22 cellular contexts compared by ENCODE assay signal in genomic region chr2:219181531-219181930, GRCh38. TPM values are rescaled to one million over a fixed set of nuclear protein-coding genes. Genes with fewer than 3 reads are reported as not detected.
DNase-seq lines count a peak whose midpoint lies in the region; FAIRE-seq and TF ChIP-seq lines count a peak whose summit lies in the region.
"Had no signal": no experiment of that assay in that cellular context is flagged by ENCODE, and none has a peak within 500 bp of the region (broad histone marks: within the 10 kb centered on the region; RNA-seq: fewer than 3 reads in every experiment).

No MANE protein-coding gene starts in this region.

- no peaks in the 10 kb centered on the region for H3K9me3 Mint-ChIP-seq in activated T-helper 1 cell treated with anti-CD3 and anti-CD28 coated beads, Interleukin-12 subunit alpha, Interleukin-12 subunit beta, Interleukin-2, Interleukin-4 antibody, amounts not matched to agents 30 ng/mL and 10 ng/mL and 1 ng/mL, durations not matched to agents 14 hours and 24 hours and 36 hours
- no peaks in the 10 kb centered on the region for H3K9me3 Mint-ChIP-seq in nephron
- peaks cover 0 to 2% (median 0%) of the 10 kb centered on the region in 7 donors for H3K9me3 Mint-ChIP-seq in CD14-positive monocyte
- H3K9me3 Mint-ChIP-seq: WTC11 had no signal

- peak overlapping the region; percentile 32; the same call in 1 of the 2 replicates for H3K4me2 ChIP-seq in BLaER1
- peak overlapping the region; percentile 14 to 100 (median 45); a peak in 20 of 22 replicates for H3K4me2 ChIP-seq in BLaER1 treated with 17β-estradiol and CSF1 and Interleukin-3, amounts not matched to agents 10 nM and 100 nM

- H3K4me1 Mint-ChIP-seq in activated T-helper 1 cell treated with anti-CD3 and anti-CD28 coated beads, Interleukin-12 subunit alpha, Interleukin-12 subunit beta, Interleukin-2, Interleukin-4 antibody, amounts not matched to agents 30 ng/mL and 10 ng/mL and 1 ng/mL, durations not matched to agents 14 hours and 24 hours and 36 hours (ENCODE audit: low read depth) = peaks cover 58% of the 10 kb centered on the region
- H3K4me1 Mint-ChIP-seq in nephron (peaks cover 21% of the 10 kb centered on the region), CD14-positive monocyte (peaks cover 49% of the 10 kb centered on the region)

- no peaks in the 10 kb centered on the region for H3K27me3 Mint-ChIP-seq in activated T-helper 1 cell treated with anti-CD3 and anti-CD28 coated beads, Interleukin-12 subunit alpha, Interleukin-12 subunit beta, Interleukin-2, Interleukin-4 antibody, amounts not matched to agents 30 ng/mL and 10 ng/mL and 1 ng/mL, durations not matched to agents 14 hours and 24 hours and 36 hours (ENCODE audit: insufficient read depth)
- H3K27me3 Mint-ChIP-seq in nephron (ENCODE audit: low read depth) (peaks cover 3% of the 10 kb centered on the region), CD14-positive monocyte (ENCODE audit: low read depth in 3 of 3) (peaks cover 0 to 3% (median 0%) of the 10 kb centered on the region in 3 donors)

- no peak overlapping the region for H3K4me3 ChIP-seq in BLaER1
- peak overlapping the region in 1 of 10 experiments; percentile 37; a peak in 1 of 20 replicates for H3K4me3 ChIP-seq in BLaER1 treated with 17β-estradiol and CSF1 and Interleukin-3, amounts not matched to agents 10 nM and 100 nM
- H3K4me3 ChIP-seq: dorsolateral prefrontal cortex, heart left ventricle, prostate gland had no signal

- no peak overlapping the region for H3K27ac ChIP-seq in BLaER1
- peak overlapping the region in 7 of 11 experiments; percentile 12 to 54 (median 27); a peak in 7 of 22 replicates for H3K27ac ChIP-seq in BLaER1 treated with 17β-estradiol and CSF1 and Interleukin-3, amounts not matched to agents 10 nM and 100 nM
- H3K27ac ChIP-seq: heart left ventricle, prostate gland had no signal

- no peaks in the 10 kb centered on the region for H3K27me3 ChIP-seq in BLaER1
- H3K27me3 ChIP-seq in BLaER1 treated with 17β-estradiol and CSF1 and Interleukin-3, amounts not matched to agents 10 nM and 100 nM = no peaks in the 10 kb centered on the region
- H3K27me3 ChIP-seq: dorsolateral prefrontal cortex, heart left ventricle had no signal

- peak overlapping the region; percentile 21; the same call in 1 of the 2 replicates for H3K9ac ChIP-seq in BLaER1
- peak overlapping the region in 10 of 11 experiments; percentile 4 to 65 (median 42); a peak in 11 of 22 replicates for H3K9ac ChIP-seq in BLaER1 treated with 17β-estradiol and CSF1 and Interleukin-3, amounts not matched to agents 10 nM and 100 nM

- intact Hi-C loops in activated T-helper 1 cell treated with anti-CD3 and anti-CD28 coated beads, Interleukin-12 subunit alpha, Interleukin-12 subunit beta, Interleukin-2, Interleukin-4 antibody, amounts not matched to agents 30 ng/mL and 10 ng/mL and 1 ng/mL, durations not matched to agents 14 hours and 24 hours and 36 hours (cut with micrococcal nuclease) = no loop called here
- intact Hi-C loops in CD14-positive monocyte (cut with micrococcal nuclease) = no loop called here

- H3K36me3 ChIP-seq in BLaER1 = peaks cover 63% of the 10 kb centered on the region
- peaks cover 54 to 69% (median 65%) of the 10 kb centered on the region in 11 experiments for H3K36me3 ChIP-seq in BLaER1 treated with 17β-estradiol and CSF1 and Interleukin-3, amounts not matched to agents 10 nM and 100 nM

- H3K36me3 Mint-ChIP-seq in activated T-helper 1 cell treated with anti-CD3 and anti-CD28 coated beads, Interleukin-12 subunit alpha, Interleukin-12 subunit beta, Interleukin-2, Interleukin-4 antibody, amounts not matched to agents 30 ng/mL and 10 ng/mL and 1 ng/mL, durations not matched to agents 14 hours and 24 hours and 36 hours (ENCODE audit: low read depth) = peaks cover 37% of the 10 kb centered on the region
- peaks cover 45% of the 10 kb centered on the region for H3K36me3 Mint-ChIP-seq in nephron (ENCODE audit: low read depth)
- peaks cover 54 to 66% of the 10 kb centered on the region in 2 donors for H3K36me3 Mint-ChIP-seq in CD14-positive monocyte

- FAIRE-seq in HTR-8/SVneo (lab: Jason Lieb, UNC) = no peak
- FAIRE-seq: GM12891 had no signal

- H4K20me1 ChIP-seq in BLaER1 = peaks cover 45% of the 10 kb centered on the region
- peaks cover 28 to 58% (median 47%) of the 10 kb centered on the region in 11 experiments; a peak in 17 of 22 replicates for H4K20me1 ChIP-seq in BLaER1 treated with 17β-estradiol and CSF1 and Interleukin-3, amounts not matched to agents 10 nM and 100 nM

- TF ChIP-seq CTCF in nephron (IDR thresholded peaks at IDR 0.05; ENCODE audit: unreplicated experiment in 3 of 3) (no peak), CD14-positive monocyte (IDR thresholded peaks at IDR 0.05) (no peak)

- no peak for DNase-seq in activated T-helper 1 cell treated with anti-CD3 and anti-CD28 coated beads, Interleukin-12 subunit alpha, Interleukin-12 subunit beta, Interleukin-2, Interleukin-4 antibody, amounts not matched to agents 30 ng/mL and 10 ng/mL and 1 ng/mL, durations not matched to agents 14 hours and 24 hours and 36 hours (ENCODE audit: low spot score)
- DNase-seq in HTR-8/SVneo (ENCODE audit: insufficient read length, low spot score) (no peak), NCI-H82 treated with DMSO at 0.1 percent for 48 hours (lab: John Stamatoyannopoulos, UW; ENCODE audit: unreplicated experiment) (no peak), CD14-positive monocyte (ENCODE audit: low spot score) (no peak)
- DNase-seq: activated effector memory CD4-positive, alpha-beta T cell treated with Interleukin-2 at 50 U/mL for 16 hours; aorta; caudate nucleus; DND-41; dorsolateral prefrontal cortex; heart left ventricle; KG1; mesendoderm; NCI-H1436 treated with DMSO at 0.1 percent for 48 hours; NCI-H510A treated with DMSO at 0.1 percent for 48 hours; T-helper 9 cell had no signal

- peaks cover 42% of the 10 kb centered on the region for H3K4me1 ChIP-seq in BLaER1
- peaks cover 40 to 52% (median 48%) of the 10 kb centered on the region in 10 experiments for H3K4me1 ChIP-seq in BLaER1 treated with 17β-estradiol and CSF1 and Interleukin-3, amounts not matched to agents 10 nM and 100 nM

- no peaks in the 10 kb centered on the region for H3K9me3 ChIP-seq in BLaER1
- H3K9me3 ChIP-seq in BLaER1 treated with 17β-estradiol and CSF1 and Interleukin-3, amounts not matched to agents 10 nM and 100 nM (replicated peaks in 1 of 11) = no peaks in the 10 kb centered on the region
- H3K9me3 ChIP-seq: heart left ventricle, prostate gland had no signal

- H3K4me3 Mint-ChIP-seq in activated T-helper 1 cell treated with anti-CD3 and anti-CD28 coated beads, Interleukin-12 subunit alpha, Interleukin-12 subunit beta, Interleukin-2, Interleukin-4 antibody, amounts not matched to agents 30 ng/mL and 10 ng/mL and 1 ng/mL, durations not matched to agents 14 hours and 24 hours and 36 hours = peak overlapping the region; percentile 37
- H3K4me3 Mint-ChIP-seq in nephron (peak overlapping the region; percentile 55 to 74 (median 61)), CD14-positive monocyte (no peak overlapping the region)
- H3K4me3 Mint-ChIP-seq: WTC11 had no signal

- peak overlapping the region; percentile 64 for H3K27ac Mint-ChIP-seq in activated T-helper 1 cell treated with anti-CD3 and anti-CD28 coated beads, Interleukin-12 subunit alpha, Interleukin-12 subunit beta, Interleukin-2, Interleukin-4 antibody, amounts not matched to agents 30 ng/mL and 10 ng/mL and 1 ng/mL, durations not matched to agents 14 hours and 24 hours and 36 hours
- H3K27ac Mint-ChIP-seq in nephron (no peak overlapping the region), CD14-positive monocyte (peak overlapping the region in 2 of 7 donors; percentile 43 to 69)
- H3K27ac Mint-ChIP-seq: WTC11 had no signal

RNA-seq across cellular contexts. Expression of gene RETREG2, which starts 3.5 kb away (rescaled TPM):
- total RNA-seq in activated T-helper 1 cell treated with anti-CD3 and anti-CD28 coated beads, Interleukin-12 subunit alpha, Interleukin-12 subunit beta, Interleukin-2, Interleukin-4 antibody, amounts not matched to agents 30 ng/mL and 10 ng/mL and 1 ng/mL, durations not matched to agents 14 hours and 24 hours and 36 hours = 58.4 and 61.5 TPM in 2 replicates
- 10 to 100 TPM; 37.7 to 39.4 TPM for polyA plus RNA-seq in CD14-positive monocyte

RNA-seq across cellular contexts. Expression of gene CNPPD1, which starts 4.8 kb away (rescaled TPM):
- 69.8 and 72.2 TPM in 2 replicates for total RNA-seq in activated T-helper 1 cell treated with anti-CD3 and anti-CD28 coated beads, Interleukin-12 subunit alpha, Interleukin-12 subunit beta, Interleukin-2, Interleukin-4 antibody, amounts not matched to agents 30 ng/mL and 10 ng/mL and 1 ng/mL, durations not matched to agents 14 hours and 24 hours and 36 hours
- 10 to 100 TPM; 68.8 to 71.3 TPM for polyA plus RNA-seq in CD14-positive monocyte

RNA-seq across cellular contexts. Expression of gene SLC23A3, which starts 11.7 kb away (rescaled TPM):
- 1.8 and 1.9 TPM in 2 replicates for total RNA-seq in activated T-helper 1 cell treated with anti-CD3 and anti-CD28 coated beads, Interleukin-12 subunit alpha, Interleukin-12 subunit beta, Interleukin-2, Interleukin-4 antibody, amounts not matched to agents 30 ng/mL and 10 ng/mL and 1 ng/mL, durations not matched to agents 14 hours and 24 hours and 36 hours
- not detected for polyA plus RNA-seq in CD14-positive monocyte
- total RNA-seq: temporal lobe had no signal

RNA-seq across cellular contexts. Expression of gene NHEJ1, which starts 20.9 kb away (rescaled TPM):
- 18.1 and 20.7 TPM in 2 replicates for total RNA-seq in activated T-helper 1 cell treated with anti-CD3 and anti-CD28 coated beads, Interleukin-12 subunit alpha, Interleukin-12 subunit beta, Interleukin-2, Interleukin-4 antibody, amounts not matched to agents 30 ng/mL and 10 ng/mL and 1 ng/mL, durations not matched to agents 14 hours and 24 hours and 36 hours
- polyA plus RNA-seq in CD14-positive monocyte = 10 to 100 TPM; 20.3 to 20.9 TPM

RNA-seq across cellular contexts. Expression of gene ZFAND2B, which starts 25.1 kb away (rescaled TPM):
- total RNA-seq in activated T-helper 1 cell treated with anti-CD3 and anti-CD28 coated beads, Interleukin-12 subunit alpha, Interleukin-12 subunit beta, Interleukin-2, Interleukin-4 antibody, amounts not matched to agents 30 ng/mL and 10 ng/mL and 1 ng/mL, durations not matched to agents 14 hours and 24 hours and 36 hours = 35.0 and 41.3 TPM in 2 replicates
- 10 to 100 TPM; 45.7 to 53.2 TPM for polyA plus RNA-seq in CD14-positive monocyte

Comparison
In these comparisons a context has a peak if more than half of its experiments do, and no peak if none do; other contexts are left out.
1. H3K4me3 Mint-ChIP-seq: peak in activated T-helper 1 cell treated with anti-CD3 and anti-CD28 coated beads, Interleukin-12 subunit alpha, Interleukin-12 subunit beta, Interleukin-2, Interleukin-4 antibody, amounts not matched to agents 30 ng/mL and 10 ng/mL and 1 ng/mL, durations not matched to agents 14 hours and 24 hours and 36 hours (single experiment) and nephron (3 of 3); none in CD14-positive monocyte (0 of 2).